Comparison of ENCODE assay signal across 21 cellular contexts in the genomic region with DNA sequence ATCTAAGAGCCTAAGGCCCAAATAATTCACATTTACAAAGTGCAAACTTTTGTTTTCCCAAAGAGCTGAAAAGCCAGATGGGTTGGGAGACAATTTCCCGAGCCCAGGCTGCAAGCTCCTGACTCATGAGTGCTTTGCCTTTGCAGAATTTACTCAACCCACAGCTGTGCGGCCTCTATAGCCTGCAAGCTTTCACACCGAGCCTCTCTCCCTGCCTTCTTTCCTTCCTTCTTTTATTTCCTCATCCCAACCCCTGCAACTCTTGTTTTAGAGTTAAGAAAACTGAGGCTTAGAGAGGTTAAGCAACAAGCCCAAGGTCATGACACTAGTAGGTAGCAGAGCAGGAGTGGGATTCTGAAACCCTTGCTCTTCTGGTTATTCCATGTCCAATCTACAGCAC.
DNase-seq lines count a peak whose midpoint lies in the region; ATAC-seq and TF ChIP-seq lines count a peak whose summit lies in the region.
"Had no signal": no experiment of that assay in that cellular context is flagged by ENCODE, and none has a peak within 500 bp of the region (broad histone marks: within the 10 kb centered on the region; RNA-seq: fewer than 3 reads in every experiment).

No MANE protein-coding gene starts in this region.

- H3K4me1 Mint-ChIP-seq in activated CD4-positive, alpha-beta memory T cell treated with anti-CD3 and anti-CD28 coated beads for 36 hours (ENCODE audit: low read depth), result no peaks in the 10 kb centered on the region

- no peak for TF ChIP-seq POLR2A in NB4 (IDR thresholded peaks at IDR 0.05; ENCODE audit: extremely low read depth, insufficient read length)

- POLR2A ChIA-PET in activated CD4-positive, alpha-beta memory T cell treated with anti-CD3 and anti-CD28 coated beads for 36 hours (lab: Charles Lee), result no interaction called here

- H3K27me3 ChIP-seq in HL-60 (ENCODE audit: insufficient read depth, poor library complexity, severe bottlenecking), result no peaks in the 10 kb centered on the region
- peaks cover 5% of the 10 kb centered on the region for H3K27me3 ChIP-seq in neutrophil

- H3K4me3 ChIP-seq in HL-60 (replicated peaks; ENCODE audit: insufficient read depth, low read length) (no peak overlapping the region), NB4 (ENCODE audit: low read depth, low read length) (no peak overlapping the region), neutrophil (ENCODE audit: low read depth in 1 of 2, low read length in 1 of 2) (no peak overlapping the region)
- H3K4me3 ChIP-seq: GM23338, SK-N-MC had no signal

- CTCF ChIA-PET in activated CD4-positive, alpha-beta memory T cell treated with anti-CD3 and anti-CD28 coated beads for 36 hours (lab: Charles Lee), result no interaction called here

- peaks cover 25 to 26% of the 10 kb centered on the region in 2 experiments for H3K4me1 ChIP-seq in neutrophil (ENCODE audit: control insufficient read depth in 1 of 2, insufficient read depth in 1 of 2, low read depth in 1 of 2, low read length in 1 of 2)

- peak overlapping the region; percentile 57 for H3K27ac ChIP-seq in HL-60 (replicated peaks)
- peak overlapping the region; percentile 5 for H3K27ac ChIP-seq in neutrophil
- H3K27ac ChIP-seq: SK-N-MC had no signal

- ATAC-seq in activated naive CD4-positive, alpha-beta T cell treated with anti-CD3 and anti-CD28 coated beads, Interleukin-2, amount 50 U/mL, for 72 hours, result no peak
- no peak for ATAC-seq in HG02840 (IDR thresholded peaks at IDR 0.05; ENCODE audit: low FRiP score, unreplicated experiment)
- ATAC-seq: CD8-positive, alpha-beta T cell; GM23338 had no signal

- no peaks in the 10 kb centered on the region for H3K36me3 ChIP-seq in neutrophil

- no peaks in the 10 kb centered on the region for H3K9me3 Mint-ChIP-seq in activated naive CD4-positive, alpha-beta T cell treated with anti-CD3 and anti-CD28 coated beads, Interleukin-2, amount 50 U/mL, for 72 hours
- H3K9me3 Mint-ChIP-seq in activated CD4-positive, alpha-beta memory T cell treated with anti-CD3 and anti-CD28 coated beads for 36 hours, result no peaks in the 10 kb centered on the region
- H3K9me3 Mint-ChIP-seq: CD8-positive, alpha-beta T cell; GM23338; IgD-negative memory B cell had no signal

- DNase-seq in HL-60 (ENCODE audit: low read depth in 1 of 2, low spot score in 1 of 2) (peak; percentile 68 to 85), NB4 (ENCODE audit: low read depth) (peak; percentile 79), SKM-1 treated with dmso at 0.1 percent for 144 hours (lab: John Stamatoyannopoulos, UW; ENCODE audit: unreplicated experiment) (peak; percentile 80)
- DNase-seq in activated naive CD4-positive, alpha-beta T cell treated with anti-CD3 and anti-CD28 coated beads, Interleukin-2, amount 50 U/mL, for 72 hours (ENCODE audit: low spot score in 2 of 2), result no peak
- DNase-seq in activated CD4-positive, alpha-beta memory T cell treated with anti-CD3 and anti-CD28 coated beads for 36 hours, result no peak
- DNase-seq: Calu3; CD8-positive, alpha-beta T cell; DMS53; GDM1; HCEC 1CT; NCI-H1092; NCI-H2029 treated with DMSO at 0.1 percent for 48 hours; NCI-H226; NCI-H510A treated with DMSO at 0.1 percent for 48 hours; NCI-H748 treated with DMSO at 0.1 percent for 48 hours; Right ventricle myocardium superior had no signal

- no peak for TF ChIP-seq CTCF in HL-60 (IDR thresholded peaks at IDR 0.05; ENCODE audit: insufficient read depth, low read length)
- TF ChIP-seq CTCF in NB4 (IDR thresholded peaks at IDR 0.05; ENCODE audit: low read depth, low read length), result no peak
- no peak for TF ChIP-seq CTCF in neutrophil (IDR thresholded peaks at IDR 0.05)

- H3K27me3 Mint-ChIP-seq in activated CD4-positive, alpha-beta memory T cell treated with anti-CD3 and anti-CD28 coated beads for 36 hours, result peaks cover 4% of the 10 kb centered on the region
- H3K27me3 Mint-ChIP-seq: IgD-negative memory B cell had no signal

- no peak overlapping the region for H3K4me3 Mint-ChIP-seq in activated CD4-positive, alpha-beta memory T cell treated with anti-CD3 and anti-CD28 coated beads for 36 hours
- H3K4me3 Mint-ChIP-seq: CD8-positive, alpha-beta T cell; GM23338; IgD-negative memory B cell had no signal

- H3K27ac Mint-ChIP-seq in activated naive CD4-positive, alpha-beta T cell treated with anti-CD3 and anti-CD28 coated beads, Interleukin-2, amount 50 U/mL, for 72 hours, result no peak overlapping the region
- no peak overlapping the region for H3K27ac Mint-ChIP-seq in activated CD4-positive, alpha-beta memory T cell treated with anti-CD3 and anti-CD28 coated beads for 36 hours
- H3K27ac Mint-ChIP-seq: CD8-positive, alpha-beta T cell; GM23338; IgD-negative memory B cell had no signal

- H3K36me3 Mint-ChIP-seq in activated naive CD4-positive, alpha-beta T cell treated with anti-CD3 and anti-CD28 coated beads, Interleukin-2, amount 50 U/mL, for 72 hours, result no peaks in the 10 kb centered on the region
- H3K36me3 Mint-ChIP-seq in activated CD4-positive, alpha-beta memory T cell treated with anti-CD3 and anti-CD28 coated beads for 36 hours, result no peaks in the 10 kb centered on the region
- H3K36me3 Mint-ChIP-seq: CD8-positive, alpha-beta T cell had no signal

- intact Hi-C loops in activated CD4-positive, alpha-beta memory T cell treated with anti-CD3 and anti-CD28 coated beads for 36 hours (cut with micrococcal nuclease), result no loop called here

- no peaks in the 10 kb centered on the region for H3K9me3 ChIP-seq in neutrophil

Comparison
In these comparisons a context has a peak if more than half of its experiments do, and no peak if none do; other contexts are left out.
1. DNase-seq: peak in HL-60 (2 of 2), NB4 (single experiment) and SKM-1 treated with dmso at 0.1 percent for 144 hours (single experiment); none in activated naive CD4-positive, alpha-beta T cell treated with anti-CD3 and anti-CD28 coated beads, Interleukin-2, amount 50 U/mL, for 72 hours (0 of 2) and activated CD4-positive, alpha-beta memory T cell treated with anti-CD3 and anti-CD28 coated beads for 36 hours (single experiment).